In genomic region chr10:78028438-78029293, GRCh38 we compare ENCODE assay signal across 8 cellular contexts. TPM values are rescaled to one million over a fixed set of nuclear protein-coding genes. Genes with fewer than 3 reads are reported as not detected.
DNase-seq lines count a peak whose midpoint lies in the region; ATAC-seq, FAIRE-seq and TF ChIP-seq lines count a peak whose summit lies in the region.

No MANE protein-coding gene starts in this region.

- CTCF ChIA-PET in HepG2 (lab: Yijun Ruan, JAX; ENCODE audit: low intra/inter-chr PET ratio, low total read pairs): interaction anchor here (2.1 kb wide), 1 partner anchor 182 kb away, joined by 11 read pairs; no protein-coding TSS in a partner anchor

- ATAC-seq in GM21390 (IDR thresholded peaks at IDR 0.05; ENCODE audit: unreplicated experiment): peak; percentile 1
- peak; percentile 84 for ATAC-seq in HepG2
- no peak for ATAC-seq in HG03196 (IDR thresholded peaks at IDR 0.05; ENCODE audit: unreplicated experiment)

- TF ChIP-seq POLR2A in HepG2 (IDR thresholded peaks at IDR 0.05; ENCODE audit: insufficient read depth in 1 of 2, low read depth in 2 of 2, low read length in 2 of 2): no peak; a peak in 2 of 4 replicates

- no peak; a peak in 1 of 4 replicates for TF ChIP-seq EP300 in HepG2 (IDR thresholded peaks at IDR 0.05; ENCODE audit: low read depth in 2 of 2, low read length in 2 of 2)
- no peak for TF ChIP-seq EP300 in HepG2 (CRISPR knock-in tag; IDR thresholded peaks at IDR 0.05; ENCODE audit: borderline replicate concordance)

- H3K4me1 ChIP-seq in BE2C (peaks cover 7% of the 10 kb centered on the region), OCI-LY3 (ENCODE audit: low read length) (peaks cover 13% of the 10 kb centered on the region), HepG2 (ENCODE audit: insufficient read depth, low read length) (peaks cover 24% of the 10 kb centered on the region), thymus (ENCODE audit: control insufficient read depth, insufficient read depth, low read length) (peaks cover 7% of the 10 kb centered on the region)

- H3K4me2 ChIP-seq in OCI-LY3 (ENCODE audit: low read length): peak overlapping the region; percentile 90
- peak overlapping the region; percentile 81 for H3K4me2 ChIP-seq in HepG2 (ENCODE audit: low read depth, low read length)

- H3K79me2 ChIP-seq in OCI-LY3 (ENCODE audit: low read length) (peaks cover 28% of the 10 kb centered on the region), HepG2 (ENCODE audit: insufficient read depth, low read length) (peaks cover 26% of the 10 kb centered on the region)

- POLR2A ChIA-PET in HepG2 (lab: Yijun Ruan, JAX): interaction anchor here (1.4 to 2.4 kb wide), 2 partner anchors 37 to 39 kb away, joined by 6 to 9 read pairs; no protein-coding TSS in a partner anchor

- in situ Hi-C loops in HepG2 (cut with HindIII; ENCODE audit: extremely low pct_ligation_motif_present, low pct_unique_long_range_greater_than_20kb): loop anchor here (10.0 kb wide), 1 partner anchor 184 kb away; no protein-coding TSS in a partner anchor

- TF ChIP-seq RAD21 in HepG2 (CRISPR knock-in tag; IDR thresholded peaks at IDR 0.05): no peak

- WGBS in HepG2 (ENCODE audit: low lambda C conversion rate): 21% methylated on average over 30 of the region's 36 CpGs
- WGBS in thymus: 46% methylated on average over 36 of the region's 36 CpGs

- TF ChIP-seq CTCF in BE2C (IDR thresholded peaks at IDR 0.05; ENCODE audit: low read depth, low read length): 0 out of 2 replicates have a peak, but pooled peaks have one; percentile 15
- no peak for TF ChIP-seq CTCF in OCI-LY3 (IDR thresholded peaks at IDR 0.05; ENCODE audit: low read depth, low read length)
- no peak for TF ChIP-seq CTCF in HepG2 (CRISPR knock-in tag; IDR thresholded peaks at IDR 0.05)

- 0 out of 2 replicates have a peak overlapping the region, but pooled peaks have one; percentile 74 for H2AFZ ChIP-seq in OCI-LY3 (ENCODE audit: low read depth, low read length)
- H2AFZ ChIP-seq in HepG2 (ENCODE audit: low read length): no peak overlapping the region

- no peaks in the 10 kb centered on the region for H3K9me3 ChIP-seq in BE2C
- no peaks in the 10 kb centered on the region for H3K9me3 ChIP-seq in OCI-LY3 (ENCODE audit: insufficient read depth, low read length)
- H3K9me3 ChIP-seq in HepG2 (ENCODE audit: low read length): no peaks in the 10 kb centered on the region
- H3K9me3 ChIP-seq in thymus (ENCODE audit: control insufficient read depth): no peaks in the 10 kb centered on the region

- FAIRE-seq in HepG2 (lab: Jason Lieb, UNC): peak; percentile 82

- BruUV-seq in HepG2 (replicated peaks; lab: Mats Ljungman, UMichigan): TSS peak; percentile 61

- no peaks in the 10 kb centered on the region for H3K27me3 ChIP-seq in BE2C
- H3K27me3 ChIP-seq in OCI-LY3 (ENCODE audit: low read depth, low read length): no peaks in the 10 kb centered on the region
- no peaks in the 10 kb centered on the region; a peak in 1 of 5 replicates for H3K27me3 ChIP-seq in HepG2 (ENCODE audit: control insufficient read depth in 1 of 2, insufficient read depth in 2 of 2, low read length in 2 of 2)
- H3K27me3 ChIP-seq in thymus (ENCODE audit: control insufficient read depth, insufficient read depth): no peaks in the 10 kb centered on the region

- H3K27ac ChIP-seq in OCI-LY3 (ENCODE audit: low read length): peak overlapping the region; percentile 46
- H3K27ac ChIP-seq in caudate nucleus (ENCODE audit: low read depth, low read length): peak overlapping the region; percentile 64
- H3K27ac ChIP-seq in HepG2 (ENCODE audit: extremely low read length, insufficient read depth, low read length): peak overlapping the region; percentile 95
- H3K27ac ChIP-seq in thymus (ENCODE audit: low read depth): peak overlapping the region; percentile 83

- H3K9ac ChIP-seq in OCI-LY3 (ENCODE audit: low read length) (peak overlapping the region; percentile 95), HepG2 (ENCODE audit: insufficient read depth, low read depth, low read length) (peak overlapping the region; percentile 92)

- H3K4me3 ChIP-seq in BE2C (ENCODE audit: low read depth, low read length) (peak overlapping the region; percentile 99), OCI-LY3 (ENCODE audit: low read length) (peak overlapping the region; percentile 100), HepG2 (replicated peaks in 1 of 3; ENCODE audit: insufficient read depth in 1 of 3, low read depth in 2 of 3, low read length in 3 of 3) (peak overlapping the region; percentile 80 to 95 (median 81)), thymus (ENCODE audit: low read length) (peak overlapping the region; percentile 88)

- H3K36me3 ChIP-seq in BE2C (peaks cover 37% of the 10 kb centered on the region), OCI-LY3 (replicated peaks; ENCODE audit: low read depth, low read length) (peaks cover 14% of the 10 kb centered on the region), HepG2 (replicated peaks in 1 of 2; ENCODE audit: control insufficient read depth in 1 of 2, insufficient read depth in 2 of 2, low read length in 2 of 2) (peaks cover 12 to 34% of the 10 kb centered on the region in 2 experiments), thymus (ENCODE audit: control insufficient read depth, insufficient read depth) (peaks cover 27% of the 10 kb centered on the region)

- DNase-seq in BE2C (no peak), caudate nucleus (lab: John Stamatoyannopoulos, UW) (peak in 3 of 61 donors; percentile 31 to 48 (median 48)), HepG2 (ENCODE audit: low spot score) (peak; percentile 84), NCI-H524 treated with DMSO at 0.1 percent for 48 hours (lab: John Stamatoyannopoulos, UW) (no peak)

- intact Hi-C loops in HepG2 (cut with micrococcal nuclease; ENCODE audit: unreplicated experiment): loop anchor here (1.0 to 2.0 kb wide), 3 partner anchors 39 to 179 kb away; no protein-coding TSS in a partner anchor

- no peaks in the 10 kb centered on the region for H4K20me1 ChIP-seq in OCI-LY3 (ENCODE audit: insufficient read depth, low read length)
- H4K20me1 ChIP-seq in HepG2 (ENCODE audit: insufficient read depth, low read length): no peaks in the 10 kb centered on the region

TF ChIP-seq in HepG2, 621 proteins besides CTCF, POLR2A, EP300 and RAD21 (continues in another document):
- TF ChIP-seq ZNF75D (CRISPR knock-in tag; IDR thresholded peaks at IDR 0.05; ENCODE audit: borderline replicate concordance): no peak

RNA-seq across cellular contexts. Expression of gene POLR3A, which starts 0.6 kb away (rescaled TPM):
- polyA plus RNA-seq in BE2C (2012; ENCODE audit: insufficient read depth, insufficient read length, low read depth): 36.8 TPM
- total RNA-seq in HepG2 (2016; rRNA removed; fragmentation: Illumina TruSeq; extraction: Trizol): 19.2 and 26.3 TPM in 2 replicates
- 6.3 TPM in 2 replicates for total RNA-seq in HepG2 (2016; cell fraction: cytosol; rRNA removed; fragmentation: Illumina TruSeq; extraction: Trizol; ENCODE audit: low read depth)
- 18.7 and 24.8 TPM in 2 replicates for total RNA-seq in HepG2 (2016; cell fraction: insoluble cytoplasmic fraction; rRNA removed; fragmentation: Illumina TruSeq; extraction: Trizol)
- total RNA-seq in HepG2 (2016; cell fraction: membrane; rRNA removed; fragmentation: Illumina TruSeq; extraction: Trizol): 8.1 and 8.7 TPM in 2 replicates
- 26.9 and 33.4 TPM in 2 replicates for total RNA-seq in HepG2 (2016; cell fraction: nucleus; rRNA removed; fragmentation: Illumina TruSeq; extraction: Trizol)
- polyA plus RNA-seq in HepG2 (2011; rRNA removed): 13.2 and 13.6 TPM in 2 replicates
- polyA plus RNA-seq in HepG2 (2011; cell fraction: cytosol; rRNA removed): 10.1 and 11.6 TPM in 2 replicates
- 13.4 and 15.1 TPM in 2 replicates for polyA plus RNA-seq in HepG2 (2011; cell fraction: nucleus; rRNA removed)
- polyA plus RNA-seq in HepG2 (2012): 13.5 and 15.5 TPM in 2 replicates
- 1.0 and 1.3 TPM in 2 replicates for polyA plus RNA-seq in HepG2 (2016; cell fraction: cytosol; fragmentation: Illumina TruSeq; extraction: Trizol; ENCODE audit: low read depth)
- polyA plus RNA-seq in HepG2 (2016; cell fraction: insoluble cytoplasmic fraction; fragmentation: Illumina TruSeq; extraction: Trizol; ENCODE audit: low read depth): 19.3 and 20.6 TPM in 2 replicates
- polyA plus RNA-seq in HepG2 (2016; cell fraction: membrane; fragmentation: Illumina TruSeq; extraction: Trizol; ENCODE audit: low read depth): 2.3 and 3.0 TPM in 2 replicates
- polyA plus RNA-seq in HepG2 (2016; cell fraction: nucleus; fragmentation: Illumina TruSeq; extraction: Trizol; ENCODE audit: insufficient read depth, low read depth): 28.5 and 29.9 TPM in 2 replicates
- polyA minus RNA-seq in HepG2 (2011; rRNA and poly(A)+ RNA removed; ENCODE audit: low replicate concordance): 29.5 and 34.2 TPM in 2 replicates
- 26.9 and 33.1 TPM in 2 replicates for polyA minus RNA-seq in HepG2 (2011; cell fraction: cytosol; rRNA and poly(A)+ RNA removed)
- 65.7 and 71.6 TPM in 2 replicates for polyA minus RNA-seq in HepG2 (2011; cell fraction: nucleus; rRNA and poly(A)+ RNA removed)
- 5.6 TPM for polyA plus RNA-seq in thymus

RNA-seq across cellular contexts. Expression of gene RPS24, which starts 5.0 kb away (rescaled TPM):
- polyA plus RNA-seq in BE2C (2012; ENCODE audit: insufficient read depth, insufficient read length, low read depth): 2,087 TPM
- total RNA-seq in HepG2 (2016; rRNA removed; fragmentation: Illumina TruSeq; extraction: Trizol): 2,690 and 3,176 TPM in 2 replicates
- 3,443 and 3,899 TPM in 2 replicates for total RNA-seq in HepG2 (2016; cell fraction: cytosol; rRNA removed; fragmentation: Illumina TruSeq; extraction: Trizol; ENCODE audit: low read depth)
- total RNA-seq in HepG2 (2016; cell fraction: insoluble cytoplasmic fraction; rRNA removed; fragmentation: Illumina TruSeq; extraction: Trizol): 2,643 and 3,338 TPM in 2 replicates
- 5,731 and 5,852 TPM in 2 replicates for total RNA-seq in HepG2 (2016; cell fraction: membrane; rRNA removed; fragmentation: Illumina TruSeq; extraction: Trizol)
- total RNA-seq in HepG2 (2016; cell fraction: nucleus; rRNA removed; fragmentation: Illumina TruSeq; extraction: Trizol): 895 and 969 TPM in 2 replicates
- 2,639 and 3,319 TPM in 2 replicates for polyA plus RNA-seq in HepG2 (2011; rRNA removed)
- 3,964 and 5,129 TPM in 2 replicates for polyA plus RNA-seq in HepG2 (2011; cell fraction: cytosol; rRNA removed)
- polyA plus RNA-seq in HepG2 (2011; cell fraction: nucleus; rRNA removed): 933 and 1,313 TPM in 2 replicates
- 4,478 and 4,556 TPM in 2 replicates for polyA plus RNA-seq in HepG2 (2012)
- 4,871 and 5,001 TPM in 2 replicates for polyA plus RNA-seq in HepG2 (2016; cell fraction: cytosol; fragmentation: Illumina TruSeq; extraction: Trizol; ENCODE audit: low read depth)
- 3,512 and 4,058 TPM in 2 replicates for polyA plus RNA-seq in HepG2 (2016; cell fraction: insoluble cytoplasmic fraction; fragmentation: Illumina TruSeq; extraction: Trizol; ENCODE audit: low read depth)
- polyA plus RNA-seq in HepG2 (2016; cell fraction: membrane; fragmentation: Illumina TruSeq; extraction: Trizol; ENCODE audit: low read depth): 5,657 and 5,670 TPM in 2 replicates
- polyA plus RNA-seq in HepG2 (2016; cell fraction: nucleus; fragmentation: Illumina TruSeq; extraction: Trizol; ENCODE audit: insufficient read depth, low read depth): 1,685 and 1,837 TPM in 2 replicates
- polyA minus RNA-seq in HepG2 (2011; rRNA and poly(A)+ RNA removed; ENCODE audit: low replicate concordance): 161 and 446 TPM in 2 replicates
- polyA minus RNA-seq in HepG2 (2011; cell fraction: cytosol; rRNA and poly(A)+ RNA removed): 641 and 802 TPM in 2 replicates
- polyA minus RNA-seq in HepG2 (2011; cell fraction: nucleus; rRNA and poly(A)+ RNA removed): 344 and 614 TPM in 2 replicates
- polyA plus RNA-seq in thymus: 8,229 TPM
